In genomic region chr10:69899727-69900595, GRCh38 we compare ENCODE assay signal across 21 cellular contexts.
A peak's percentile ranks its signal among the peaks of the same experiment; 100 is the strongest.
DNase-seq lines count a peak whose midpoint lies in the region; ATAC-seq, FAIRE-seq and TF ChIP-seq lines count a peak whose summit lies in the region.
"Had no signal": no experiment of that assay in that cellular context is flagged by ENCODE, and none has a peak within 500 bp of the region (broad histone marks: within the 10 kb centered on the region; RNA-seq: fewer than 3 reads in every experiment).

No MANE protein-coding gene starts in this region.

- H3K4me1 Mint-ChIP-seq in nephron (peaks cover 68% of the 10 kb centered on the region), T-cell (no peaks in the 10 kb centered on the region)
- H3K4me1 Mint-ChIP-seq: activated CD4-positive, alpha-beta T cell treated with anti-CD3 and anti-CD28 coated beads, Interleukin-2, amount 10 ng/mL, durations not matched to agents 7 days and 5 days; activated naive CD8-positive, alpha-beta T cell treated with anti-CD3 and anti-CD28 coated beads, Interleukin-2, amount 50 U/mL, for 24 hours; CD4-positive, alpha-beta memory T cell had no signal

- peak overlapping the region in 1 of 2 experiments; percentile 17; a peak in 1 of 4 replicates for H3K4me2 ChIP-seq in H1 (ENCODE audit: insufficient read depth in 1 of 2, low read depth in 2 of 2, low read length in 2 of 2)
- no peak overlapping the region for H3K4me2 ChIP-seq in trophoblast cell (ENCODE audit: low read length)

- ATAC-seq in heart left ventricle (peak; percentile 15 to 46 (median 32)), Right ventricle myocardium inferior (no peak), T-cell (replicated peaks in 1 of 4) (no peak)
- ATAC-seq: activated naive CD8-positive, alpha-beta T cell treated with anti-CD3 and anti-CD28 coated beads, Interleukin-2, amount 50 U/mL, for 24 hours had no signal

- CTCF ChIA-PET in H1 (lab: Charles Lee; ENCODE audit: partially characterized antibody), result interaction anchor here (0.6 to 9.4 kb wide), 28 partner anchors 11 to 268 kb away, joined by 3 to 209 read pairs (median 6); no protein-coding TSS in a partner anchor
- CTCF ChIA-PET in T-cell (lab: Charles Lee), result no interaction called here

- TF ChIP-seq RAD21 in H1 (IDR thresholded peaks at IDR 0.05 in 1 of 2, conservative IDR thresholded peaks at IDR 0.05 in 1 of 2; ENCODE audit: low read depth in 2 of 2, low read length in 2 of 2), result no peak

- H3K9ac ChIP-seq in H1 (replicated peaks in 1 of 4; ENCODE audit: extremely low read depth in 1 of 4, low read depth in 3 of 4, low read length in 3 of 4), result no peak overlapping the region
- H3K9ac ChIP-seq in trophoblast cell (ENCODE audit: low read length), result no peak overlapping the region

- FAIRE-seq in H1 (lab: Jason Lieb, UNC), result no peak
- FAIRE-seq: A204.1 had no signal

- H3K14ac ChIP-seq in H1 (ENCODE audit: insufficient read length) (no peak overlapping the region), trophoblast cell (ENCODE audit: low read length) (no peak overlapping the region)

- no peaks in the 10 kb centered on the region for H4K20me1 ChIP-seq in H1 (replicated peaks in 1 of 2; ENCODE audit: control insufficient read depth in 1 of 2, insufficient read depth in 2 of 2, low read length in 2 of 2)

- intact Hi-C loops in heart left ventricle (cut with DNase I) (no loop called here), Right ventricle myocardium inferior (cut with DNase I) (no loop called here), thyroid gland (cut with DNase I) (no loop called here)

- H3K9me3 ChIP-seq in heart left ventricle (no peaks in the 10 kb centered on the region), H1 (ENCODE audit: insufficient read depth in 2 of 2, low read depth in 1 of 2, low read length in 1 of 2) (no peaks in the 10 kb centered on the region), thyroid gland (no peaks in the 10 kb centered on the region), trophoblast cell (ENCODE audit: insufficient read depth, low read depth, low read length) (peaks cover 3% of the 10 kb centered on the region)
- H3K9me3 ChIP-seq: HAP-1, tibial nerve had no signal

- H3K27me3 Mint-ChIP-seq in nephron (ENCODE audit: low read depth) (no peaks in the 10 kb centered on the region), T-cell (peaks cover 0 to 2% of the 10 kb centered on the region in 2 donors)
- H3K27me3 Mint-ChIP-seq: activated CD4-positive, alpha-beta T cell treated with anti-CD3 and anti-CD28 coated beads, Interleukin-2, amount 10 ng/mL, durations not matched to agents 7 days and 5 days; activated naive CD8-positive, alpha-beta T cell treated with anti-CD3 and anti-CD28 coated beads, Interleukin-2, amount 50 U/mL, for 24 hours had no signal

- peaks cover 0 to 14% (median 5%) of the 10 kb centered on the region in 12 donors for H3K4me1 ChIP-seq in heart left ventricle
- peaks cover 0 to 27% (median 13%) of the 10 kb centered on the region in 4 experiments; a peak in 6 of 7 replicates for H3K4me1 ChIP-seq in H1 (replicated peaks in 1 of 4; ENCODE audit: control insufficient read depth in 3 of 4, insufficient read depth in 4 of 4, low read length in 3 of 4)
- peaks cover 59 to 77% of the 10 kb centered on the region in 2 donors for H3K4me1 ChIP-seq in thyroid gland
- H3K4me1 ChIP-seq in trophoblast cell (ENCODE audit: control insufficient read depth in 1 of 2, insufficient read depth in 2 of 2, low read length in 2 of 2), result peaks cover 0 to 3% of the 10 kb centered on the region in 2 experiments
- H3K4me1 ChIP-seq: HAP-1 had no signal

- no peaks in the 10 kb centered on the region for H3K36me3 Mint-ChIP-seq in nephron (ENCODE audit: low read depth)
- no peaks in the 10 kb centered on the region for H3K36me3 Mint-ChIP-seq in T-cell
- H3K36me3 Mint-ChIP-seq: CD4-positive, alpha-beta memory T cell had no signal

- H3K79me1 ChIP-seq in H1 (ENCODE audit: low read depth, low read length), result no peaks in the 10 kb centered on the region
- H3K79me1 ChIP-seq in trophoblast cell (ENCODE audit: low read length), result no peaks in the 10 kb centered on the region

- 71 to 80% (median 74%) methylated on average over 10 to 12 of the region's 12 CpGs for WGBS in heart left ventricle, 4 donors
- 82% methylated on average over 12 of the region's 12 CpGs; no CpG with 5 or more reads in 1 of the 2 experiments for WGBS in H1 (ENCODE audit: extremely low coverage in 1 of 2, insufficient coverage in 1 of 2, insufficient read length in 1 of 2, insufficient replicate concordance in 2 of 2, low coverage in 1 of 2, low lambda C conversion rate in 2 of 2, missing lambda C conversion rate in 1 of 2), 2 experiments
- 37 to 51% methylated on average over 6 to 12 of the region's 12 CpGs for WGBS in thyroid gland, 2 donors
- no CpG with 5 or more reads among the region's 12 CpGs for WGBS in trophoblast cell (ENCODE audit: extremely low coverage, insufficient coverage, insufficient read length)

- H3K4ac ChIP-seq in H1 (replicated peaks; ENCODE audit: insufficient read length, low read depth, low read length), result no peak overlapping the region
- H3K4ac ChIP-seq in trophoblast cell (ENCODE audit: low read depth, low read length), result no peak overlapping the region

- H2BK15ac ChIP-seq in H1 (ENCODE audit: low read length), result no peak overlapping the region

- TF ChIP-seq POLR2A in heart left ventricle (IDR thresholded peaks at IDR 0.05), result no peak
- no peak for TF ChIP-seq POLR2A in H1 (IDR thresholded peaks at IDR 0.05; ENCODE audit: control extremely low read depth in 1 of 2, low read depth in 2 of 2, low read length in 2 of 2)
- TF ChIP-seq POLR2A in thyroid gland (IDR thresholded peaks at IDR 0.05), result peak in 1 of 2 donors; percentile 70

- no peak overlapping the region for H3K4me3 ChIP-seq in heart left ventricle
- no peak overlapping the region for H3K4me3 ChIP-seq in H1 (ENCODE audit: extremely low read depth in 1 of 4, insufficient read depth in 2 of 4, low read depth in 3 of 4, low read length in 4 of 4)
- no peak overlapping the region for H3K4me3 ChIP-seq in thyroid gland (replicated peaks in 1 of 3)
- no peak overlapping the region for H3K4me3 ChIP-seq in trophoblast cell (ENCODE audit: low read depth, low read length)
- H3K4me3 ChIP-seq: HAP-1, tibial nerve had no signal

- H4K5ac ChIP-seq in H1 (ENCODE audit: insufficient read length, low read depth, low read length), result no peak overlapping the region

- H3K27me3 ChIP-seq in heart left ventricle, result no peaks in the 10 kb centered on the region
- no peaks in the 10 kb centered on the region; a peak in 1 of 7 replicates for H3K27me3 ChIP-seq in H1 (replicated peaks in 1 of 4; ENCODE audit: control insufficient read depth in 3 of 4, extremely low read depth in 1 of 4, insufficient read depth in 3 of 4, low read length in 3 of 4)
- H3K27me3 ChIP-seq in thyroid gland, result no peaks in the 10 kb centered on the region
- no peaks in the 10 kb centered on the region for H3K27me3 ChIP-seq in trophoblast cell (ENCODE audit: insufficient read depth, low read length)
- H3K27me3 ChIP-seq: tibial nerve had no signal

- H2AFZ ChIP-seq in H1 (ENCODE audit: low read length), result no peak overlapping the region; the same call in 1 of the 2 replicates
- H2AFZ ChIP-seq in trophoblast cell (ENCODE audit: insufficient read depth, low read length, poor library complexity), result no peak overlapping the region

- H3K18ac ChIP-seq in H1 (ENCODE audit: extremely low read depth, low read length) (no peak overlapping the region), trophoblast cell (ENCODE audit: low read length) (no peak overlapping the region)

- no peaks in the 10 kb centered on the region for H3K9me3 Mint-ChIP-seq in nephron
- H3K9me3 Mint-ChIP-seq in T-cell, result no peaks in the 10 kb centered on the region
- H3K9me3 Mint-ChIP-seq: activated CD4-positive, alpha-beta T cell treated with anti-CD3 and anti-CD28 coated beads, Interleukin-2, amount 10 ng/mL, durations not matched to agents 7 days and 5 days; activated naive CD8-positive, alpha-beta T cell treated with anti-CD3 and anti-CD28 coated beads, Interleukin-2, amount 50 U/mL, for 24 hours; CD4-positive, alpha-beta memory T cell had no signal

- H3K36me3 ChIP-seq in heart left ventricle (no peaks in the 10 kb centered on the region), H1 (ENCODE audit: control insufficient read depth in 2 of 4, insufficient read depth in 4 of 4, low read length in 3 of 4) (no peaks in the 10 kb centered on the region), thyroid gland (no peaks in the 10 kb centered on the region), trophoblast cell (ENCODE audit: control insufficient read depth in 1 of 2, insufficient read depth in 2 of 2, low read length in 2 of 2) (no peaks in the 10 kb centered on the region)
- H3K36me3 ChIP-seq: HAP-1, tibial nerve had no signal

- no peak overlapping the region for H3K56ac ChIP-seq in H1 (replicated peaks; ENCODE audit: insufficient read length, low read depth, low read length)

- H2BK120ac ChIP-seq in H1 (replicated peaks; ENCODE audit: low read depth, low read length), result no peak overlapping the region
- no peak overlapping the region for H2BK120ac ChIP-seq in trophoblast cell (ENCODE audit: insufficient read depth, low read length, poor library complexity)

- H2BK12ac ChIP-seq in H1 (ENCODE audit: low read depth, low read length), result no peak overlapping the region
- no peak overlapping the region for H2BK12ac ChIP-seq in trophoblast cell (ENCODE audit: low read length)

- no peak overlapping the region for H4K91ac ChIP-seq in H1 (replicated peaks; ENCODE audit: insufficient read length, low read length)
- no peak overlapping the region for H4K91ac ChIP-seq in trophoblast cell (ENCODE audit: low read depth, low read length)

- no peak overlapping the region for H3K23ac ChIP-seq in H1 (ENCODE audit: insufficient read length)
- no peak overlapping the region for H3K23ac ChIP-seq in trophoblast cell (ENCODE audit: low read length)

- no peak for TF ChIP-seq EP300 in H1 (IDR thresholded peaks at IDR 0.05; ENCODE audit: borderline replicate concordance in 1 of 2, low read depth in 2 of 2, low read length in 2 of 2)

- H2AK5ac ChIP-seq in H1 (ENCODE audit: low read depth, low read length) (no peak overlapping the region), trophoblast cell (ENCODE audit: low read length) (no peak overlapping the region)

- no peak overlapping the region for H4K8ac ChIP-seq in H1 (ENCODE audit: extremely low read depth, insufficient read depth, low read length)
- H4K8ac ChIP-seq in trophoblast cell (ENCODE audit: low read depth, low read length), result no peak overlapping the region

- DNase-seq in heart left ventricle (no peak), Right ventricle myocardium inferior (ENCODE audit: missing footprints) (no peak), H1 (ENCODE audit: low read depth in 1 of 2, low spot score in 2 of 2) (no peak), thyroid gland (peak; percentile 94 to 95), T-cell (no peak), NCI-H2081 treated with DMSO at 0.1 percent for 48 hours (lab: John Stamatoyannopoulos, UW) (no peak), trophoblast cell (no peak)
- DNase-seq: activated CD4-positive, alpha-beta T cell treated with anti-CD3 and anti-CD28 coated beads, Interleukin-2, amount 10 ng/mL, durations not matched to agents 7 days and 5 days; activated naive CD8-positive, alpha-beta T cell treated with anti-CD3 and anti-CD28 coated beads, Interleukin-2, amount 50 U/mL, for 24 hours; activated T-cell treated with anti-CD3 and anti-CD28 coated beads, Interleukin-2, amount 50 U/mL, for 48 hours; AML-193; CD4-positive, alpha-beta memory T cell; EL; KBM-7; OCI-M1; stimulated activated CD4-positive, alpha-beta T cell treated with anti-CD3 and anti-CD28 coated beads, Interleukin-2, amount 100 ng/mL, for 24 hours had no signal

- no peak overlapping the region for H4K12ac ChIP-seq in trophoblast cell (ENCODE audit: low read depth, low read length)

- H3K23me2 ChIP-seq in H1 (ENCODE audit: low read depth, low read length), result no peaks in the 10 kb centered on the region

- POLR2A ChIA-PET in H1 (lab: Charles Lee; ENCODE audit: partially characterized antibody) (interaction anchor here (0.5 to 1.4 kb wide), 4 partner anchors 8 to 246 kb away, joined by 3 to 5 read pairs (median 3); partner anchors contain the start of gene TYSND1), T-cell (lab: Charles Lee) (no interaction called here)

- H3K27ac Mint-ChIP-seq in nephron (peak overlapping the region; percentile 24 to 55 (median 48)), T-cell (no peak overlapping the region)
- H3K27ac Mint-ChIP-seq: activated CD4-positive, alpha-beta T cell treated with anti-CD3 and anti-CD28 coated beads, Interleukin-2, amount 10 ng/mL, durations not matched to agents 7 days and 5 days; activated naive CD8-positive, alpha-beta T cell treated with anti-CD3 and anti-CD28 coated beads, Interleukin-2, amount 50 U/mL, for 24 hours; CD4-positive, alpha-beta memory T cell had no signal

- TF ChIP-seq CTCF in heart left ventricle (IDR thresholded peaks at IDR 0.05) (no peak), H1 (IDR thresholded peaks at IDR 0.05; ENCODE audit: control extremely low read depth in 1 of 3, insufficient read depth in 1 of 3, low read depth in 1 of 3, low read length in 3 of 3) (no peak), nephron (IDR thresholded peaks at IDR 0.05; ENCODE audit: unreplicated experiment in 3 of 3) (no peak), thyroid gland (IDR thresholded peaks at IDR 0.05) (peak in 2 of 6 experiments; percentile 11 to 14)

- H2BK5ac ChIP-seq in H1 (ENCODE audit: low read depth, low read length) (no peak overlapping the region), trophoblast cell (ENCODE audit: low read depth, low read length, poor library complexity) (no peak overlapping the region)

- H3K27ac ChIP-seq in heart left ventricle, result no peak overlapping the region
- H3K27ac ChIP-seq in H1 (ENCODE audit: low read depth, low read length), result no peak overlapping the region
- peak overlapping the region; percentile 92 to 99 (median 94) for H3K27ac ChIP-seq in thyroid gland
- H3K27ac ChIP-seq in trophoblast cell (ENCODE audit: low read depth, low read length), result no peak overlapping the region
- H3K27ac ChIP-seq: epithelial cell of prostate, tibial nerve had no signal

- H3K4me3 Mint-ChIP-seq in nephron (no peak overlapping the region), T-cell (no peak overlapping the region)
- H3K4me3 Mint-ChIP-seq: activated CD4-positive, alpha-beta T cell treated with anti-CD3 and anti-CD28 coated beads, Interleukin-2, amount 10 ng/mL, durations not matched to agents 7 days and 5 days; activated naive CD8-positive, alpha-beta T cell treated with anti-CD3 and anti-CD28 coated beads, Interleukin-2, amount 50 U/mL, for 24 hours; CD4-positive, alpha-beta memory T cell had no signal

- no peak overlapping the region for H2BK20ac ChIP-seq in H1 (ENCODE audit: low read length)

- H3K79me2 ChIP-seq in H1 (ENCODE audit: control insufficient read depth in 1 of 2, insufficient read depth in 2 of 2, low read length in 2 of 2) (no peaks in the 10 kb centered on the region), trophoblast cell (ENCODE audit: control insufficient read depth, insufficient read depth, low read length, poor library complexity) (no peaks in the 10 kb centered on the region)

Comparison
In these comparisons a context has a peak if more than half of its experiments do, and no peak if none do; other contexts are left out.
1. ATAC-seq: peak in heart left ventricle (4 of 4); none in Right ventricle myocardium inferior (single experiment) and T-cell (0 of 4).
2. DNase-seq: peak in thyroid gland (2 of 2); none in heart left ventricle (0 of 5), Right ventricle myocardium inferior (single experiment), H1 (0 of 2), T-cell (0 of 34), NCI-H2081 treated with DMSO at 0.1 percent for 48 hours (single experiment) and trophoblast cell (0 of 2).
3. H3K27ac ChIP-seq: peak in thyroid gland (3 of 3); none in heart left ventricle (0 of 12), H1 (single experiment) and trophoblast cell (single experiment).
4. H3K27ac Mint-ChIP-seq: peak in nephron (3 of 3); none in T-cell (0 of 2).